ENCODE assay signal across 1 cellular context in the genomic region with DNA sequence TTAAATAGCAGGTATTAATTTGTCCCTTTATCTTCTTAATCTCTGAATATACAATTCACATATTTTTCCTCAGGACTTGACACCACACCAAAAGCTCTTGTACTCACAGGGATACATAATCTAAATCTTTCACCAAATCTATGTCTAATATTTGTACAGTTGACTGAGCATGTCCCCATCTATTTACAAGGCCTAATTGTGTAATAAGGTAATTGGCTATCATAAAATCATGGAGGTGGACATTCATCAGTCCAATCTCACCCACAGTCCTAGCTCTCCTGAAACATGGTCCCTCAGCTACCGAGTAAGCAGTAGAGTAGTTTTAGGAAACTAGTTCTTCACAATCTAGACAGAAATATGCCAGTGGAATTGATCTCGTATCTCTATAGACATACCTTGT.
TF ChIP-seq lines count a peak whose summit lies in the region.

No MANE protein-coding gene starts in this region.

TF ChIP-seq in HCT116, 20 proteins besides CTCF, POLR2A, EP300 and RAD21 (continued from another document):
- TF ChIP-seq TCF7L2 (IDR thresholded peaks at IDR 0.05; ENCODE audit: borderline replicate concordance, extremely low read depth, insufficient read depth, insufficient read length): no peak
- no peak for TF ChIP-seq EZH2 (IDR thresholded peaks at IDR 0.05)
- no peak for TF ChIP-seq ZFX (IDR thresholded peaks at IDR 0.05)
- no peak for TF ChIP-seq SRF (IDR thresholded peaks at IDR 0.05; ENCODE audit: low read depth)
- TF ChIP-seq EGR1 (IDR thresholded peaks at IDR 0.05; ENCODE audit: low read depth): no peak
- TF ChIP-seq EZH2phosphoT487 (IDR thresholded peaks at IDR 0.05; ENCODE audit: borderline replicate concordance): no peak
- no peak for TF ChIP-seq ZNF274 (IDR thresholded peaks at IDR 0.05; ENCODE audit: low read depth, low read length)
- TF ChIP-seq CEBPB (IDR thresholded peaks at IDR 0.05; ENCODE audit: low read depth): no peak
TF ChIP-seq in HCT116: peak in this region for 0.
